In the genomic region with DNA sequence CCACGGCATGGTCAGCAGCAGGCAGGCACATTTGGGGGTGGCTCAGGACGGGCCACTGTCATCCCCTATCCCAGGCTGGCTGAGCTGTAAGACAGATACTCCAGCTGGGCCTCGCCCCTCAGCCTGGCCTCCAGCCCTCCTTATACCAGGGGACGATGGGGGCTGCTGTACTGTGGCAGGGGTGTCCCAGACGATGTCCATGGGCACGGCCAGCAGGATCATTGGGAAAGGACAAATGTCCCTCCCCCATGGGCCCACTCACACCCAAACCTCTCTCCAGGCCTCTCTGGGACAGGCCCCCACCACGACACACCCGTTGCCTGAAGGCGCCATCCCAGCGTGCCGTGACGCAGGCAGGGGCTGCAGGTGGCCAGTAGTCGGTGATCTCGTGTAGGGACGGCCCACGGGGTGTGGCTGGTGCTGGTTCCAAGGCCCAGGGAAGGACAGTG, we compare ENCODE assay signal across 1 cellular context.
TF ChIP-seq lines count a peak whose summit lies in the region.

No MANE protein-coding gene starts in this region.

TF ChIP-seq in GM23338, 12 proteins besides CTCF, POLR2A, EP300 and RAD21 (continued from another document):
- no peak for TF ChIP-seq CREB1 (CRISPR knock-in tag; IDR thresholded peaks at IDR 0.05; ENCODE audit: low read depth)
